Comparison of ENCODE assay signal across 10 cellular contexts in the genomic region with DNA sequence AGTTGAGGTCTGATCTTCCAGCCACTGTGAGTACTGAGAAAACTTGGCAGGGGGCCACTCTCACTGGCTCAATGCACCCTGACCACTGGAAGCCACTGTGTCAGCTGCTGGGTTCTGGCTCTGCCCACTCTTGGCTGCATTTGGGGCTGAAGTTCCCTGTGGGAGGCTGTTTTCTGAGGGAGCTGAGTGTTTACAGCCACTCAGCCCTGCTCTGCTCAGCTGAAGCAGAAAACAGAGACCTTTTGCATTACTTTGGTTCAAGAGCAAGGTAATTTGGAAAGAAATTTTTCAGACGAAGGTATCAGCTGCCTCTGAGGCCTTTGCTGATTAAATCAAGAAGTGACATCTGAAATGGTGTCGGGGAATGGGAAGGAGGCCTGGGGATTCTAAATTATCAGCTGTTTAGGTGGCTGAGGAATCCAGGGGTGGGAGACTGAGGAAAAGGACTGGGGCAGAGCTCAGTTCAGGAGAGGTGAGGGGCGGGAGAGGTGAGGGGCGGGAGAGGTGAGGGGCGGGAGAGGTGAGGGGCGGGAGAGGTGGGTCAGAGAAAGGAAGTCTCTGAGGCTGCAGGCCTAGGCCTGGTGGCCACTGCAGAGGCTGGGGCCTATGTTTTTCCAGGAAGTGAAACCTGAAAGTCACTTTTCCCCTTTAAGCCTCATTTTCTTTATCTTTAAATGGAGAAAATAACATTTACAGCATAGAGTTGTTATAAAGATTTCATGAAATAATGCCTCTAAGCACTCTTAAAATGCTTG. TPM values are rescaled to one million over a fixed set of nuclear protein-coding genes. Genes with fewer than 3 reads are reported as not detected.
DNase-seq lines count a peak whose midpoint lies in the region; ATAC-seq, FAIRE-seq and TF ChIP-seq lines count a peak whose summit lies in the region.
"Had no signal": no experiment of that assay in that cellular context is flagged by ENCODE, and none has a peak within 500 bp of the region (broad histone marks: within the 10 kb centered on the region; RNA-seq: fewer than 3 reads in every experiment).

A gene with protein sequence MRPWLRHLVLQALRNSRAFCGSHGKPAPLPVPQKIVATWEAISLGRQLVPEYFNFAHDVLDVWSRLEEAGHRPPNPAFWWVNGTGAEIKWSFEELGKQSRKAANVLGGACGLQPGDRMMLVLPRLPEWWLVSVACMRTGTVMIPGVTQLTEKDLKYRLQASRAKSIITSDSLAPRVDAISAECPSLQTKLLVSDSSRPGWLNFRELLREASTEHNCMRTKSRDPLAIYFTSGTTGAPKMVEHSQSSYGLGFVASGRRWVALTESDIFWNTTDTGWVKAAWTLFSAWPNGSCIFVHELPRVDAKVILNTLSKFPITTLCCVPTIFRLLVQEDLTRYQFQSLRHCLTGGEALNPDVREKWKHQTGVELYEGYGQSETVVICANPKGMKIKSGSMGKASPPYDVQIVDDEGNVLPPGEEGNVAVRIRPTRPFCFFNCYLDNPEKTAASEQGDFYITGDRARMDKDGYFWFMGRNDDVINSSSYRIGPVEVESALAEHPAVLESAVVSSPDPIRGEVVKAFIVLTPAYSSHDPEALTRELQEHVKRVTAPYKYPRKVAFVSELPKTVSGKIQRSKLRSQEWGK (plus strand): TSS at position 137 of the 755 bp plus-strand sequence. CDS start 1,951 bp downstream, outside the sequence.

- peaks cover 2% of the 10 kb centered on the region for H3K4me1 Mint-ChIP-seq in endothelial cell (ENCODE audit: unreplicated experiment)

- DNase-seq in A172 (ENCODE audit: low spot score), result peak; percentile 48
- peak; percentile 27 for DNase-seq in RCC 7860 (ENCODE audit: low spot score)
- DNase-seq in medulla oblongata (ENCODE audit: extremely low spot score), result peak; percentile 88
- DNase-seq in endothelial cell (ENCODE audit: low spot score), result no peak
- no peak for DNase-seq in HUDEP-2 (lab: John Stamatoyannopoulos, UW; ENCODE audit: unreplicated experiment in 76 of 76)
- no peak for DNase-seq in GM13977 (ENCODE audit: low spot score)
- DNase-seq: activated CD8-positive, alpha-beta memory T cell treated with anti-CD3 and anti-CD28 coated beads, Interleukin-2, amount 50 U/mL, for 4 hours had no signal

- H3K4me3 Mint-ChIP-seq in endothelial cell (ENCODE audit: unreplicated experiment), result no peak within 1 kb of the TSS

- H3K27ac Mint-ChIP-seq in endothelial cell (ENCODE audit: unreplicated experiment), result no peak within 1 kb of the TSS

- ATAC-seq in HG02610 (IDR thresholded peaks at IDR 0.05; ENCODE audit: unreplicated experiment) (peak; percentile 26), GM21576 (IDR thresholded peaks at IDR 0.05; ENCODE audit: unreplicated experiment) (no peak)

- FAIRE-seq in RCC 7860 (lab: Jason Lieb, UNC), result peak; percentile 44
- FAIRE-seq: islet of Langerhans had no signal

- H3K36me3 Mint-ChIP-seq in endothelial cell (ENCODE audit: low read depth, unreplicated experiment), result no peaks in the 10 kb centered on the region

- in situ Hi-C loops in GM13977 (cut with MboI; ENCODE audit: low pct_unique_long_range_greater_than_20kb, low sequenced_read_pairs, unreplicated experiment), result loop anchor here (25.0 kb wide), 1 partner anchor 303 kb away; no protein-coding TSS in a partner anchor

- no peaks in the 10 kb centered on the region for H3K9me3 Mint-ChIP-seq in endothelial cell (ENCODE audit: unreplicated experiment)

- TF ChIP-seq CTCF in endothelial cell (IDR thresholded peaks at IDR 0.05; ENCODE audit: unreplicated experiment) (no peak), GM13977 (IDR thresholded peaks at IDR 0.05; ENCODE audit: extremely low read depth, insufficient read depth, missing control alignments) (no peak)

- no peaks in the 10 kb centered on the region for H3K27me3 Mint-ChIP-seq in endothelial cell (ENCODE audit: unreplicated experiment)

RNA-seq across cellular contexts. Expression of the gene that starts here (rescaled TPM):
- total RNA-seq in A172 (2014; rRNA removed; shearing (Covaris generic)), result 0.74 TPM in 1 of 2 replicates, not detected in the other
- total RNA-seq in endothelial cell (ENCODE audit: unreplicated experiment), result not detected

Comparison
In these comparisons a context has a peak if more than half of its experiments do, and no peak if none do; other contexts are left out.
1. Peak in DNase-seq in A172; RNA of the gene not detected or under 1 TPM.
2. DNase-seq: peak in RCC 7860 (single experiment) and medulla oblongata (single experiment); none in endothelial cell (single experiment), HUDEP-2 (0 of 76) and GM13977 (single experiment).